12 cellular contexts compared by ENCODE assay signal in genomic region chr3:14555835-14556234, GRCh38. TPM values are rescaled to one million over a fixed set of nuclear protein-coding genes. Genes with fewer than 3 reads are reported as not detected.
A peak's percentile ranks its signal among the peaks of the same experiment; 100 is the strongest.
DNase-seq lines count a peak whose midpoint lies in the region; ATAC-seq and TF ChIP-seq lines count a peak whose summit lies in the region.
"Had no signal": no experiment of that assay in that cellular context is flagged by ENCODE, and none has a peak within 500 bp of the region (broad histone marks: within the 10 kb centered on the region; RNA-seq: fewer than 3 reads in every experiment).

No MANE protein-coding gene starts in this region.

- H3K27me3 Mint-ChIP-seq in activated T-cell treated with anti-CD3 and anti-CD28 coated beads, Interleukin-2, amount 50 U/mL, for 72 hours (ENCODE audit: low read depth) = peaks cover 47% of the 10 kb centered on the region
- H3K27me3 Mint-ChIP-seq in activated T-helper 17 cell treated with anti-CD3 and anti-CD28 coated beads, Interleukin-2, amount 50 U/mL, for 72 hours = peaks cover 45% of the 10 kb centered on the region
- peaks cover 71% of the 10 kb centered on the region for H3K27me3 Mint-ChIP-seq in stimulated activated naive CD8-positive, alpha-beta T cell treated with anti-CD3 and anti-CD28 coated beads, Interleukin-15, amount 100 ng/mL, for 72 hours

- no peaks in the 10 kb centered on the region for H3K9me3 ChIP-seq in tibial artery

- H3K36me3 ChIP-seq in tibial artery = no peaks in the 10 kb centered on the region

- H3K27ac ChIP-seq in tibial artery = no peak overlapping the region
- H3K27ac ChIP-seq: KMS-11 had no signal

- H3K27me3 ChIP-seq in tibial artery = peaks cover 0 to 42% of the 10 kb centered on the region in 2 donors

- no peaks in the 10 kb centered on the region for H3K36me3 Mint-ChIP-seq in activated T-cell treated with anti-CD3 and anti-CD28 coated beads, Interleukin-2, amount 50 U/mL, for 72 hours (ENCODE audit: insufficient read depth in 2 of 2)
- H3K36me3 Mint-ChIP-seq in activated T-helper 17 cell treated with anti-CD3 and anti-CD28 coated beads, Interleukin-2, amount 50 U/mL, for 72 hours (ENCODE audit: low read depth) = no peaks in the 10 kb centered on the region

- H3K27ac Mint-ChIP-seq in activated T-cell treated with anti-CD3 and anti-CD28 coated beads, Interleukin-2, amount 50 U/mL, for 72 hours = no peak overlapping the region
- H3K27ac Mint-ChIP-seq in activated T-helper 17 cell treated with anti-CD3 and anti-CD28 coated beads, Interleukin-2, amount 50 U/mL, for 72 hours = no peak overlapping the region
- H3K27ac Mint-ChIP-seq in stimulated activated naive CD8-positive, alpha-beta T cell treated with anti-CD3 and anti-CD28 coated beads, Interleukin-15, amount 100 ng/mL, for 72 hours = peak overlapping the region in 1 of 2 donors; percentile 65
- H3K27ac Mint-ChIP-seq: activated CD4-positive, alpha-beta memory T cell treated with anti-CD3 and anti-CD28 coated beads, Interleukin-2, amount 10 ng/mL, durations not matched to agents 7 days and 5 days had no signal

- peaks cover 18% of the 10 kb centered on the region for H3K4me1 Mint-ChIP-seq in activated T-cell treated with anti-CD3 and anti-CD28 coated beads, Interleukin-2, amount 50 U/mL, for 72 hours (ENCODE audit: low read depth)
- H3K4me1 Mint-ChIP-seq in activated T-helper 17 cell treated with anti-CD3 and anti-CD28 coated beads, Interleukin-2, amount 50 U/mL, for 72 hours = no peaks in the 10 kb centered on the region
- peaks cover 13% of the 10 kb centered on the region for H3K4me1 Mint-ChIP-seq in stimulated activated naive CD8-positive, alpha-beta T cell treated with anti-CD3 and anti-CD28 coated beads, Interleukin-15, amount 100 ng/mL, for 72 hours

- peak overlapping the region; percentile 12 to 50 for H3K4me3 Mint-ChIP-seq in activated T-cell treated with anti-CD3 and anti-CD28 coated beads, Interleukin-2, amount 50 U/mL, for 72 hours
- H3K4me3 Mint-ChIP-seq in activated T-helper 17 cell treated with anti-CD3 and anti-CD28 coated beads, Interleukin-2, amount 50 U/mL, for 72 hours = peak overlapping the region; percentile 34
- no peak overlapping the region for H3K4me3 Mint-ChIP-seq in stimulated activated naive CD8-positive, alpha-beta T cell treated with anti-CD3 and anti-CD28 coated beads, Interleukin-15, amount 100 ng/mL, for 72 hours
- H3K4me3 Mint-ChIP-seq: activated CD4-positive, alpha-beta memory T cell treated with anti-CD3 and anti-CD28 coated beads, Interleukin-2, amount 10 ng/mL, durations not matched to agents 7 days and 5 days had no signal

- H3K4me1 ChIP-seq in tibial artery = peaks cover 0 to 13% (median 2%) of the 10 kb centered on the region in 4 donors

- H3K9me3 Mint-ChIP-seq in activated T-cell treated with anti-CD3 and anti-CD28 coated beads, Interleukin-2, amount 50 U/mL, for 72 hours = no peaks in the 10 kb centered on the region
- H3K9me3 Mint-ChIP-seq in activated T-helper 17 cell treated with anti-CD3 and anti-CD28 coated beads, Interleukin-2, amount 50 U/mL, for 72 hours = no peaks in the 10 kb centered on the region
- H3K9me3 Mint-ChIP-seq in stimulated activated naive CD8-positive, alpha-beta T cell treated with anti-CD3 and anti-CD28 coated beads, Interleukin-15, amount 100 ng/mL, for 72 hours = no peaks in the 10 kb centered on the region
- H3K9me3 Mint-ChIP-seq: activated CD4-positive, alpha-beta memory T cell treated with anti-CD3 and anti-CD28 coated beads, Interleukin-2, amount 10 ng/mL, durations not matched to agents 7 days and 5 days had no signal

- intact Hi-C loops in tibial artery (cut with DNase I; ENCODE audit: low total_unique reads) = no loop called here

- DNase-seq in activated T-cell treated with anti-CD3 and anti-CD28 coated beads, Interleukin-2, amount 50 U/mL, for 72 hours = peak in 1 of 2 donors; percentile 23
- DNase-seq in activated T-cell treated with anti-CD3 and anti-CD28 coated beads, Interleukin-2, amount 50 U/mL, for 1 hour = no peak
- DNase-seq in islet precursor cell (peak; percentile 67), NCI-H1694 (lab: John Stamatoyannopoulos, UW) (no peak), tibial artery (no peak)
- no peak for DNase-seq in stimulated activated naive CD8-positive, alpha-beta T cell treated with anti-CD3 and anti-CD28 coated beads, Interleukin-15, amount 100 ng/mL, for 72 hours
- DNase-seq: activated CD4-positive, alpha-beta memory T cell treated with anti-CD3 and anti-CD28 coated beads, Interleukin-2, amount 10 ng/mL, durations not matched to agents 7 days and 5 days; NCI-H446 treated with DMSO at 0.1 percent for 48 hours; SIG-M5 had no signal

- ATAC-seq in activated T-cell treated with anti-CD3 and anti-CD28 coated beads, Interleukin-2, amount 50 U/mL, for 72 hours (replicated peaks in 1 of 2) = peak; percentile 35 to 45
- ATAC-seq in activated T-helper 17 cell treated with anti-CD3 and anti-CD28 coated beads, Interleukin-2, amount 50 U/mL, for 72 hours (replicated peaks) = peak; percentile 43
- ATAC-seq in stimulated activated naive CD8-positive, alpha-beta T cell treated with anti-CD3 and anti-CD28 coated beads, Interleukin-15, amount 100 ng/mL, for 72 hours = peak; percentile 24
- no peak for ATAC-seq in HG03460 (IDR thresholded peaks at IDR 0.05; ENCODE audit: unreplicated experiment)

- H3K4me3 ChIP-seq in tibial artery = no peak overlapping the region

- no peak for TF ChIP-seq CTCF in tibial artery (IDR thresholded peaks at IDR 0.05)

RNA-seq across cellular contexts. Expression of gene GRIP2, which starts 15.7 kb away (rescaled TPM):
- total RNA-seq in activated T-cell treated with anti-CD3 and anti-CD28 coated beads, Interleukin-2, amount 50 U/mL, for 72 hours = under 1 TPM in 1 of 2 donors, not detected in 1; 0.07 TPM
- under 1 TPM in 1 of 2 donors, not detected in 1; 0.21 TPM for total RNA-seq in activated T-helper 17 cell treated with anti-CD3 and anti-CD28 coated beads, Interleukin-2, amount 50 U/mL, for 72 hours

Comparison
In these comparisons a context has a peak if more than half of its experiments do, and no peak if none do; other contexts are left out.
1. H3K4me3 Mint-ChIP-seq: peak in activated T-cell treated with anti-CD3 and anti-CD28 coated beads, Interleukin-2, amount 50 U/mL, for 72 hours (2 of 2) and activated T-helper 17 cell treated with anti-CD3 and anti-CD28 coated beads, Interleukin-2, amount 50 U/mL, for 72 hours (single experiment); none in stimulated activated naive CD8-positive, alpha-beta T cell treated with anti-CD3 and anti-CD28 coated beads, Interleukin-15, amount 100 ng/mL, for 72 hours (0 of 2).